ENCODE assay signal across 18 cellular contexts in genomic region chr9:35713578-35713977, GRCh38.
"Had no signal": no experiment of that assay in that cellular context is flagged by ENCODE, and none has a peak within 500 bp of the region (broad histone marks: within the 10 kb centered on the region; RNA-seq: fewer than 3 reads in every experiment).

No MANE protein-coding gene starts in this region.

- H3K9me3 ChIP-seq: lower lobe of right lung, right atrium auricular region, thyroid gland had no signal

- H3K27ac ChIP-seq: epithelial cell of prostate, lower lobe of right lung, right atrium auricular region, thyroid gland, WERI-Rb-1 had no signal

- H3K27me3 Mint-ChIP-seq: progenitor cell of endocrine pancreas had no signal

- H3K27ac Mint-ChIP-seq: activated naive CD4-positive, alpha-beta T cell treated with anti-CD3 and anti-CD28 coated beads for 36 hours; activated T-helper 2 cell treated with anti-CD3 and anti-CD28 coated beads, Interferon-gamma antibody, Interleukin-2, Interleukin-4, amounts not matched to agents 10 μg/mL and 5 μg/mL and 100 μg/mL, durations not matched to agents 14 hours and 24 hours and 36 hours; mesothelial cell of epicardium; nephron progenitor cell; progenitor cell of endocrine pancreas had no signal

- H3K4me3 ChIP-seq: lower lobe of right lung, right atrium auricular region, thyroid gland had no signal

- H3K4me1 ChIP-seq: lower lobe of right lung, thyroid gland had no signal

- DNase-seq: activated CD4-positive, alpha-beta T cell treated with anti-CD3 and anti-CD28 coated beads for 1 hour; activated naive CD4-positive, alpha-beta T cell treated with anti-CD3 and anti-CD28 coated beads for 36 hours; foreskin melanocyte; hypothalamus; islet precursor cell; left colon; lower lobe of right lung; nephron progenitor cell; occipital lobe; stimulated activated CD4-positive, alpha-beta T cell treated with anti-CD3 and anti-CD28 coated beads, Interleukin-2, amount 100 ng/mL, for 24 hours; SW 1271; thyroid gland; WERI-Rb-1 had no signal

- H3K9me3 Mint-ChIP-seq: activated naive CD4-positive, alpha-beta T cell treated with anti-CD3 and anti-CD28 coated beads for 36 hours; activated T-helper 2 cell treated with anti-CD3 and anti-CD28 coated beads, Interferon-gamma antibody, Interleukin-2, Interleukin-4, amounts not matched to agents 10 μg/mL and 5 μg/mL and 100 μg/mL, durations not matched to agents 14 hours and 24 hours and 36 hours; mesothelial cell of epicardium; nephron progenitor cell had no signal

- ATAC-seq: left colon, lower lobe of right lung had no signal

- H3K27me3 ChIP-seq: right atrium auricular region, thyroid gland had no signal

- H3K4me3 Mint-ChIP-seq: activated naive CD4-positive, alpha-beta T cell treated with anti-CD3 and anti-CD28 coated beads for 36 hours; mesothelial cell of epicardium; nephron progenitor cell had no signal

- H3K4me1 Mint-ChIP-seq: mesothelial cell of epicardium had no signal
